In genomic region chr14:44317433-44317746, GRCh38 we compare ENCODE assay signal across 13 cellular contexts.
DNase-seq lines count a peak whose midpoint lies in the region; FAIRE-seq and TF ChIP-seq lines count a peak whose summit lies in the region.
"Had no signal": no experiment of that assay in that cellular context is flagged by ENCODE, and none has a peak within 500 bp of the region (broad histone marks: within the 10 kb centered on the region; RNA-seq: fewer than 3 reads in every experiment).

No MANE protein-coding gene starts in this region.

- H3K27me3 Mint-ChIP-seq in Caco-2 (ENCODE audit: insufficient read depth, unreplicated experiment), result no peaks in the 10 kb centered on the region
- H3K27me3 Mint-ChIP-seq: IgD-negative memory B cell had no signal

- no peaks in the 10 kb centered on the region for H4K20me1 ChIP-seq in keratinocyte (ENCODE audit: control insufficient read depth, extremely low read depth, insufficient read depth, low read length)

- H2AFZ ChIP-seq in keratinocyte (ENCODE audit: control insufficient read depth, low read length), result no peak overlapping the region

- DNase-seq in Caco-2 (no peak), SJCRH30 (no peak), keratinocyte (ENCODE audit: low read depth, low spot score) (no peak), NCI-H1436 treated with DMSO at 0.1 percent for 48 hours (lab: John Stamatoyannopoulos, UW) (no peak), anterior cingulate cortex (lab: John Stamatoyannopoulos, UW) (no peak), KG1 (lab: John Stamatoyannopoulos, UW) (no peak)
- DNase-seq in activated CD4-positive, CD25-positive, alpha-beta regulatory T cell treated with anti-CD3 and anti-CD28 coated beads, Interleukin-2, amount 50 U/mL, for 72 hours, result no peak
- DNase-seq: BE2C; CD8-positive, alpha-beta T cell; NCI-H187 had no signal

- H3K4me3 ChIP-seq in Caco-2 (ENCODE audit: low read depth, low read length) (no peak overlapping the region), SJCRH30 (no peak overlapping the region), keratinocyte (ENCODE audit: control insufficient read depth in 2 of 3, extremely low read depth in 1 of 3, insufficient read depth in 2 of 3, low read depth in 1 of 3, low read length in 3 of 3) (no peak overlapping the region)
- H3K4me3 ChIP-seq: SK-N-MC had no signal

- no peaks in the 10 kb centered on the region for H3K9me1 ChIP-seq in keratinocyte (ENCODE audit: control insufficient read depth, extremely low read depth, insufficient read depth, low read length)

- no peak overlapping the region for H3K4me2 ChIP-seq in keratinocyte (ENCODE audit: control insufficient read depth, extremely low read depth, insufficient read depth, low read depth, low read length)

- H3K9ac ChIP-seq in keratinocyte (ENCODE audit: control insufficient read depth, extremely low read depth, insufficient read depth, low read length), result no peak overlapping the region

- H3K4me1 ChIP-seq in Caco-2 (peaks cover 8% of the 10 kb centered on the region), SJCRH30 (peaks cover 16% of the 10 kb centered on the region), keratinocyte (ENCODE audit: control insufficient read depth, extremely low read depth, insufficient read depth, low read length) (peaks cover 13% of the 10 kb centered on the region)
- H3K4me1 ChIP-seq: BE2C had no signal

- peaks cover 27% of the 10 kb centered on the region for H3K9me3 Mint-ChIP-seq in Caco-2 (ENCODE audit: unreplicated experiment)

- no peak overlapping the region for H3K4me3 Mint-ChIP-seq in Caco-2 (ENCODE audit: unreplicated experiment)
- H3K4me3 Mint-ChIP-seq: CD8-positive, alpha-beta T cell; IgD-negative memory B cell had no signal

- H3K4me1 Mint-ChIP-seq in Caco-2 (ENCODE audit: low read depth, unreplicated experiment), result no peaks in the 10 kb centered on the region
- H3K4me1 Mint-ChIP-seq: IgD-negative memory B cell had no signal

- no TSS peak for BruUV-seq in Caco-2 (replicated peaks; lab: Mats Ljungman, UMichigan)

- intact Hi-C loops in Caco-2 (cut with micrococcal nuclease; ENCODE audit: unreplicated experiment), result no loop called here

- no peak for FAIRE-seq in keratinocyte (lab: Jason Lieb, UNC)

- CTCF ChIA-PET in Caco-2 (lab: Charles Lee), result no interaction called here

- peak overlapping the region; percentile 53 for H3K27ac Mint-ChIP-seq in Caco-2 (ENCODE audit: unreplicated experiment)
- H3K27ac Mint-ChIP-seq: CD8-positive, alpha-beta T cell; IgD-negative memory B cell had no signal

- H3K9me3 ChIP-seq in Caco-2, result peaks cover 5% of the 10 kb centered on the region
- H3K9me3 ChIP-seq in SJCRH30 (replicated peaks), result 0 out of 2 replicates have a peak, but pooled peaks cover 10% of the 10 kb centered on the region
- no peaks in the 10 kb centered on the region for H3K9me3 ChIP-seq in keratinocyte (ENCODE audit: control insufficient read depth, low read depth, low read length)
- H3K9me3 ChIP-seq: BE2C had no signal

- H3K36me3 Mint-ChIP-seq in Caco-2 (ENCODE audit: insufficient read depth, unreplicated experiment), result no peaks in the 10 kb centered on the region
- H3K36me3 Mint-ChIP-seq: CD8-positive, alpha-beta T cell; IgD-negative memory B cell had no signal

- dilution Hi-C loops in keratinocyte (cut with MboI; ENCODE audit: extremely low pct_ligation_motif_present, low sequenced_read_pairs), result no loop called here

- no peaks in the 10 kb centered on the region for H3K79me2 ChIP-seq in keratinocyte (ENCODE audit: control insufficient read depth, insufficient read depth, low read length)

- no peak for TF ChIP-seq CTCF in 22Rv1 (IDR thresholded peaks at IDR 0.05)
- TF ChIP-seq CTCF in Caco-2 (IDR thresholded peaks at IDR 0.05; ENCODE audit: insufficient read depth in 1 of 2, low read depth in 1 of 2, low read length in 1 of 2, severe bottlenecking in 1 of 2, unreplicated experiment in 1 of 2), result no peak
- no peak for TF ChIP-seq CTCF in keratinocyte (optimal IDR thresholded peaks at IDR 0.05 in 1 of 3, IDR thresholded peaks at IDR 0.05 in 1 of 3, conservative IDR thresholded peaks at IDR 0.05 in 1 of 3; ENCODE audit: extremely low read depth in 1 of 3, insufficient read depth in 2 of 3, low read length in 3 of 3)

- no peaks in the 10 kb centered on the region for H3K36me3 ChIP-seq in Caco-2 (ENCODE audit: control insufficient read depth, insufficient read depth, low read length)
- no peaks in the 10 kb centered on the region; the same call in 1 of the 2 replicates for H3K36me3 ChIP-seq in SJCRH30
- H3K36me3 ChIP-seq in keratinocyte (ENCODE audit: control insufficient read depth in 2 of 2, extremely low read depth in 1 of 2, insufficient read depth in 2 of 2, low read length in 2 of 2), result no peaks in the 10 kb centered on the region
- H3K36me3 ChIP-seq: BE2C had no signal

- POLR2A ChIA-PET in Caco-2 (lab: Charles Lee), result no interaction called here

- H3K27ac ChIP-seq in 22Rv1 (peak overlapping the region; percentile 40), SJCRH30 (peak overlapping the region; percentile 26), keratinocyte (ENCODE audit: control insufficient read depth, insufficient read depth, low read length) (peak overlapping the region; percentile 13)
- H3K27ac ChIP-seq: SK-N-MC had no signal

- H3K27me3 ChIP-seq in Caco-2 (replicated peaks; ENCODE audit: control insufficient read depth, insufficient read depth, low read length) (no peaks in the 10 kb centered on the region), SJCRH30 (no peaks in the 10 kb centered on the region), keratinocyte (ENCODE audit: control insufficient read depth, extremely low read depth, insufficient read depth, low read length) (no peaks in the 10 kb centered on the region)
- H3K27me3 ChIP-seq: BE2C had no signal
